ENCODE assay signal across 18 cellular contexts in the genomic region with DNA sequence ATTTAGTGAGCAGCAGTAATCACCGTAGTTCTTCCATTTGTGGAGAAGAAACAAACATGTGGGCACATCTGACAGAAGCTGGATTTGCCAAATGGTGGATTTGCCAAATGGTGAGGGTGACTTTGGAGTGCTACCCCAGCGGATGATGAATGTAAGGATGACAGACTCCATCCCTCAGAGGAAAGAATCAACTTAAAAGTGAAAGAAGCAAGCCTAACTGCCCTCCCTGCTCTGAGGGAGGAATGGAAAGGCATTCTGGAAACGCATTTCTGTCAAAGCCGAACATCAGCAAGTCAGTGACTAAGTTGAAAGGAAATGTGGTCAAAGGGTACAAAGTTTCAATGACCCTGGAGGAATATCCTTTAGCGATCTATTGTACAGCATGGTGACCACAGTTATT.
DNase-seq lines count a peak whose midpoint lies in the region; ATAC-seq and TF ChIP-seq lines count a peak whose summit lies in the region.
"Had no signal": no experiment of that assay in that cellular context is flagged by ENCODE, and none has a peak within 500 bp of the region (broad histone marks: within the 10 kb centered on the region; RNA-seq: fewer than 3 reads in every experiment).

No MANE protein-coding gene starts in this region.

- H3K9me3 Mint-ChIP-seq in mesothelial cell of epicardium: peaks cover 3% of the 10 kb centered on the region
- H3K9me3 Mint-ChIP-seq: natural killer cell; stimulated activated naive CD8-positive, alpha-beta T cell treated with anti-CD3 and anti-CD28 coated beads, Interleukin-15, Interleukin-2, amounts not matched to agents 100 ng/mL and 50 ng/mL, for 24 hours had no signal

- H3K36me3 ChIP-seq in MG63 (no peaks in the 10 kb centered on the region), stomach smooth muscle (ENCODE audit: control insufficient read depth in 2 of 2, insufficient read depth in 2 of 2, low read length in 2 of 2) (no peaks in the 10 kb centered on the region)
- H3K36me3 ChIP-seq: lower lobe of right lung had no signal

- no peaks in the 10 kb centered on the region; the same call in 1 of the 2 replicates for H3K9me3 ChIP-seq in MG63
- no peaks in the 10 kb centered on the region for H3K9me3 ChIP-seq in stomach smooth muscle (ENCODE audit: control insufficient read depth in 2 of 2, low read length in 2 of 2)
- H3K9me3 ChIP-seq: lower lobe of right lung had no signal

- peak overlapping the region; percentile 79 for H3K27ac ChIP-seq in stomach smooth muscle (ENCODE audit: low read length)
- H3K27ac ChIP-seq: lower lobe of right lung had no signal

- H3K4me3 ChIP-seq in MG63 (no peak overlapping the region), stomach smooth muscle (ENCODE audit: low read length in 2 of 2) (peak overlapping the region in 1 of 2 donors; percentile 41)
- H3K4me3 ChIP-seq: lower lobe of right lung had no signal

- peak; percentile 15 for DNase-seq in MG63
- DNase-seq in dermis blood vessel endothelial cell: peak; percentile 40
- no peak for DNase-seq in mesothelial cell of epicardium (ENCODE audit: low spot score in 2 of 2, unreplicated experiment in 2 of 2)
- no peak for DNase-seq in kidney tubule cell (ENCODE audit: low spot score)
- no peak for DNase-seq in activated CD4-positive, alpha-beta T cell treated with anti-CD3 and anti-CD28 coated beads for 4 hours
- no peak for DNase-seq in COLO668 (lab: John Stamatoyannopoulos, UW; ENCODE audit: unreplicated experiment)
- DNase-seq: activated CD4-positive, CD25-positive, alpha-beta regulatory T cell; amygdala; lower lobe of right lung; natural killer cell; NCI-H146; NCI-H446; SHP77; T-helper 17 cell had no signal

- no peaks in the 10 kb centered on the region for H3K36me3 Mint-ChIP-seq in mesothelial cell of epicardium
- H3K36me3 Mint-ChIP-seq: natural killer cell had no signal

- H3K27me3 ChIP-seq in MG63 (no peaks in the 10 kb centered on the region), stomach smooth muscle (ENCODE audit: control insufficient read depth in 1 of 2, insufficient read depth in 2 of 2, low read length in 2 of 2) (no peaks in the 10 kb centered on the region)

- H3K4me3 Mint-ChIP-seq in mesothelial cell of epicardium: no peak overlapping the region
- H3K4me3 Mint-ChIP-seq: B cell; natural killer cell; stimulated activated naive CD8-positive, alpha-beta T cell treated with anti-CD3 and anti-CD28 coated beads, Interleukin-15, Interleukin-2, amounts not matched to agents 100 ng/mL and 50 ng/mL, for 24 hours; T-helper 17 cell had no signal

- TF ChIP-seq CTCF in mesothelial cell of epicardium (IDR thresholded peaks at IDR 0.05; ENCODE audit: unreplicated experiment): no peak

- peaks cover 4% of the 10 kb centered on the region for H3K4me1 Mint-ChIP-seq in mesothelial cell of epicardium
- H3K4me1 Mint-ChIP-seq: B cell, natural killer cell, T-helper 17 cell had no signal

- ATAC-seq in GM18858 (IDR thresholded peaks at IDR 0.05; ENCODE audit: unreplicated experiment): no peak
- ATAC-seq: T-helper 17 cell had no signal

- H3K4me1 ChIP-seq in stomach smooth muscle (ENCODE audit: control insufficient read depth, insufficient read depth, low read length): peaks cover 19% of the 10 kb centered on the region

- H3K27me3 Mint-ChIP-seq in mesothelial cell of epicardium (ENCODE audit: low read depth): no peaks in the 10 kb centered on the region

- H3K9ac ChIP-seq in stomach smooth muscle (ENCODE audit: low read length in 2 of 2): no peak overlapping the region

- H3K27ac Mint-ChIP-seq in mesothelial cell of epicardium: peak overlapping the region; percentile 61
- H3K27ac Mint-ChIP-seq: B cell; natural killer cell; stimulated activated naive CD8-positive, alpha-beta T cell treated with anti-CD3 and anti-CD28 coated beads, Interleukin-15, Interleukin-2, amounts not matched to agents 100 ng/mL and 50 ng/mL, for 24 hours; T-helper 17 cell had no signal

Comparison
In these comparisons a context has a peak if more than half of its experiments do, and no peak if none do; other contexts are left out.
1. DNase-seq: peak in MG63 (single experiment) and dermis blood vessel endothelial cell (single experiment); none in mesothelial cell of epicardium (0 of 2), kidney tubule cell (single experiment), activated CD4-positive, alpha-beta T cell treated with anti-CD3 and anti-CD28 coated beads for 4 hours (0 of 2) and COLO668 (single experiment).